Comparison of ENCODE assay signal across 27 cellular contexts in the genomic region with DNA sequence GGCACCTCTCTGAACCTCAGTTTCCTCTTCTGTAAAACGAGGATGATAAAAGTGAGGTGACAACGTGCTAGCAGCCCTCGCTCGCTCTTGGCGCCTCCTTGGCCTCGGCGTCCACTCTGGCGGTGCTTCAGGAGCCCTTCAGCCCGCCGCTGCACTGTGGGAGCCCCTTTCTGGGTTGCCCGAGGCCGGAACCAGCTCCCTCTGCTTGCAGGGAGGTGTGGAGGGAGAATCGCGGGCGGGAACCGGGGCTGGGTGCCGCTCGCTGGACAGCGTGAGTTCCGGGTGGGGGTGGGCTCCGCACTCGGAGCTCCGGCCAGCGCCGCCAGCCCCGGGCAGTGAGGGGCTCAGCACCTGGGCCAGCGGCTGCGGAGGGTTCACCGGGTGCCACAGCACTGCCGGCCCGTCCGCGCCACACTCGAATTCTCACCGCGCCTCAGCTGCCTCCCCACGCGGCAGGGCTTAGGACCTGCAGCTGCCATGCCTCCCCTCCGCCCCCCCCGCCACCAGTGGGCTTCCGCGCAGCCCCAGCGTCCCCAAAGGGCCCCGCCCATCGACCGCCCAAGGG. TPM values are rescaled to one million over a fixed set of nuclear protein-coding genes. Genes with fewer than 3 reads are reported as not detected.
"Had no signal": no experiment of that assay in that cellular context is flagged by ENCODE, and none has a peak within 500 bp of the region (broad histone marks: within the 10 kb centered on the region; RNA-seq: fewer than 3 reads in every experiment).

No MANE protein-coding gene starts in this region.

- H3K4me3 Mint-ChIP-seq: activated CD8-positive, alpha-beta T cell treated with anti-CD3 and anti-CD28 coated beads, Interleukin-2, amount 10 ng/mL, durations not matched to agents 7 days and 5 days; activated naive CD8-positive, alpha-beta T cell treated with anti-CD3 and anti-CD28 coated beads, Interleukin-2, amount 50 U/mL, for 24 hours; T-helper 17 cell; WTC11 had no signal

- ATAC-seq: activated CD8-positive, alpha-beta T cell treated with anti-CD3 and anti-CD28 coated beads, Interleukin-2, amount 10 ng/mL, durations not matched to agents 7 days and 5 days; activated naive CD4-positive, alpha-beta T cell treated with anti-CD3 and anti-CD28 coated beads, Interleukin-2, amount 50 U/mL, for 72 hours; activated naive CD8-positive, alpha-beta T cell treated with anti-CD3 and anti-CD28 coated beads, Interleukin-2, amount 50 U/mL, for 24 hours; PC-3; T-helper 17 cell; WTC11 had no signal

- H3K4me3 ChIP-seq: cardiac muscle cell had no signal

- H3K36me3 ChIP-seq: brain microvascular endothelial cell, cardiac muscle cell had no signal

- H3K27ac Mint-ChIP-seq: activated CD8-positive, alpha-beta T cell treated with anti-CD3 and anti-CD28 coated beads, Interleukin-2, amount 10 ng/mL, durations not matched to agents 7 days and 5 days; activated naive CD4-positive, alpha-beta T cell treated with anti-CD3 and anti-CD28 coated beads, Interleukin-2, amount 50 U/mL, for 72 hours; activated naive CD8-positive, alpha-beta T cell treated with anti-CD3 and anti-CD28 coated beads, Interleukin-2, amount 50 U/mL, for 24 hours; T-helper 17 cell; WTC11 had no signal

- H3K27ac ChIP-seq: brain microvascular endothelial cell, cardiac muscle cell had no signal

- H3K4me1 Mint-ChIP-seq: activated naive CD8-positive, alpha-beta T cell treated with anti-CD3 and anti-CD28 coated beads, Interleukin-2, amount 50 U/mL, for 24 hours had no signal

- H3K9me3 Mint-ChIP-seq: activated naive CD4-positive, alpha-beta T cell treated with anti-CD3 and anti-CD28 coated beads, Interleukin-2, amount 50 U/mL, for 72 hours; activated naive CD8-positive, alpha-beta T cell treated with anti-CD3 and anti-CD28 coated beads, Interleukin-2, amount 50 U/mL, for 24 hours had no signal

- DNase-seq: activated CD4-positive, alpha-beta T cell treated with anti-CD3 and anti-CD28 coated beads for 48 hours; activated CD4-positive, alpha-beta T cell treated with anti-CD3 and anti-CD28 coated beads, Interleukin-2, amount 50 U/mL, for 4 hours; activated CD4-positive, CD25-positive, alpha-beta regulatory T cell treated with anti-CD3 and anti-CD28 coated beads, Interleukin-2, amount 50 U/mL, for 72 hours; activated CD8-positive, alpha-beta memory T cell treated with anti-CD3 and anti-CD28 coated beads, Interleukin-2, amount 50 U/mL, for 48 hours; activated CD8-positive, alpha-beta T cell treated with anti-CD3 and anti-CD28 coated beads, Interleukin-2, amount 10 ng/mL, durations not matched to agents 7 days and 5 days; activated naive CD4-positive, alpha-beta T cell treated with Interleukin-2 at 50 U/mL for 16 hours; activated naive CD8-positive, alpha-beta T cell treated with anti-CD3 and anti-CD28 coated beads, Interleukin-2, amount 50 U/mL, for 24 hours; activated T-cell treated with anti-CD3 and anti-CD28 coated beads, Interleukin-2, amount 50 U/mL, for 1 hour; amniotic stem cell; brain microvascular endothelial cell; IMR-90; Kasumi-1; KBM-7; NCI-H1048; NCI-H146; NCI-H187 treated with DMSO at 0.1 percent for 48 hours; NCI-H2081 treated with DMSO at 0.1 percent for 48 hours; NCI-H226; NCI-H526; PC-3; SHP77 treated with DMSO at 0.1 percent for 48 hours; T-helper 17 cell; T-helper 9 cell had no signal

- H3K27me3 ChIP-seq: brain microvascular endothelial cell, cardiac muscle cell had no signal

- H3K27me3 Mint-ChIP-seq: activated naive CD8-positive, alpha-beta T cell treated with anti-CD3 and anti-CD28 coated beads, Interleukin-2, amount 50 U/mL, for 24 hours had no signal

- H3K36me3 Mint-ChIP-seq: activated naive CD4-positive, alpha-beta T cell treated with anti-CD3 and anti-CD28 coated beads, Interleukin-2, amount 50 U/mL, for 72 hours; WTC11 had no signal

RNA-seq across cellular contexts. Expression of gene ACSL5, which starts 24.3 kb away (rescaled TPM):
- total RNA-seq: cardiac muscle cell, NCI-H460 had no signal
- polyA plus RNA-seq: cardiac muscle cell had no signal
